ENCODE assay signal across 15 cellular contexts in genomic region chr2:85011098-85011497, GRCh38. TPM values are rescaled to one million over a fixed set of nuclear protein-coding genes. Genes with fewer than 3 reads are reported as not detected.
A peak's percentile ranks its signal among the peaks of the same experiment; 100 is the strongest.
DNase-seq lines count a peak whose midpoint lies in the region; ATAC-seq and TF ChIP-seq lines count a peak whose summit lies in the region.
"Had no signal": no experiment of that assay in that cellular context is flagged by ENCODE, and none has a peak within 500 bp of the region (broad histone marks: within the 10 kb centered on the region; RNA-seq: fewer than 3 reads in every experiment).

No MANE protein-coding gene starts in this region.

- H3K36me3 Mint-ChIP-seq in activated naive CD4-positive, alpha-beta T cell treated with anti-CD3 and anti-CD28 coated beads, Interleukin-2, amount 50 U/mL, for 24 hours = peaks cover 26% of the 10 kb centered on the region

- TF ChIP-seq CTCF in epithelial cell of esophagus (IDR thresholded peaks at IDR 0.05; ENCODE audit: insufficient read depth, low read depth, low read length, missing control alignments) (no peak), lower leg skin (IDR thresholded peaks at IDR 0.05) (no peak)

- peak; percentile 89 for ATAC-seq in stimulated activated naive CD8-positive, alpha-beta T cell treated with anti-CD3 and anti-CD28 coated beads, Interleukin-15, amount 100 ng/mL, for 72 hours

- DNase-seq in activated naive CD4-positive, alpha-beta T cell treated with Interleukin-2 at 50 U/mL for 16 hours = no peak
- peak; percentile 25 for DNase-seq in RKO (ENCODE audit: low spot score)
- DNase-seq in epithelial cell of esophagus (ENCODE audit: low read depth) = peak; percentile 62
- DNase-seq in stimulated activated naive CD8-positive, alpha-beta T cell treated with anti-CD3 and anti-CD28 coated beads, Interleukin-15, amount 100 ng/mL, for 72 hours = no peak
- no peak for DNase-seq in effector CD8-positive, alpha-beta T cell (lab: John Stamatoyannopoulos, UW)
- no peak for DNase-seq in NCI-H345 (lab: John Stamatoyannopoulos, UW)
- no peak for DNase-seq in lower leg skin (ENCODE audit: low spot score in 2 of 2)
- DNase-seq: activated B cell treated with CpG ODN at 0.5 μM for 24 hours; cortex of kidney; hippocampal formation; NCI-H1092 treated with DMSO at 0.1 percent for 48 hours; RPMI8226; stimulated activated naive CD4-positive, alpha-beta T cell treated with Interleukin-2 at 50 U/mL for 16 hours had no signal

- TF ChIP-seq POLR2A in lower leg skin (IDR thresholded peaks at IDR 0.05) = no peak

- WGBS in lower leg skin, 2 donors = 93 to 96% methylated on average over 3 of the region's 3 CpGs

- H3K4me3 Mint-ChIP-seq in activated naive CD4-positive, alpha-beta T cell treated with anti-CD3 and anti-CD28 coated beads, Interleukin-2, amount 50 U/mL, for 24 hours = peak overlapping the region; percentile 81
- H3K4me3 Mint-ChIP-seq in stimulated activated naive CD8-positive, alpha-beta T cell treated with anti-CD3 and anti-CD28 coated beads, Interleukin-15, amount 100 ng/mL, for 72 hours = peak overlapping the region; percentile 38 to 56
- H3K4me3 Mint-ChIP-seq: activated B cell treated with CpG ODN at 0.5 μM for 24 hours had no signal

- intact Hi-C loops in lower leg skin (cut with DNase I; ENCODE audit: low total_unique reads) = no loop called here

- no peak overlapping the region for H3K4me3 ChIP-seq in epithelial cell of esophagus (ENCODE audit: low read length)
- H3K4me3 ChIP-seq in lower leg skin (ENCODE audit: low read depth, poor library complexity, severe bottlenecking) = no peak overlapping the region
- H3K4me3 ChIP-seq: ascending aorta had no signal

- peaks cover 7% of the 10 kb centered on the region for H3K9me3 Mint-ChIP-seq in activated naive CD4-positive, alpha-beta T cell treated with anti-CD3 and anti-CD28 coated beads, Interleukin-2, amount 50 U/mL, for 24 hours
- peaks cover 7 to 16% of the 10 kb centered on the region in 2 donors for H3K9me3 Mint-ChIP-seq in stimulated activated naive CD8-positive, alpha-beta T cell treated with anti-CD3 and anti-CD28 coated beads, Interleukin-15, amount 100 ng/mL, for 72 hours

- H3K27ac Mint-ChIP-seq in activated naive CD4-positive, alpha-beta T cell treated with anti-CD3 and anti-CD28 coated beads, Interleukin-2, amount 50 U/mL, for 24 hours = peak overlapping the region; percentile 89
- peak overlapping the region; percentile 1 to 45 for H3K27ac Mint-ChIP-seq in stimulated activated naive CD8-positive, alpha-beta T cell treated with anti-CD3 and anti-CD28 coated beads, Interleukin-15, amount 100 ng/mL, for 72 hours

- peaks cover 89% of the 10 kb centered on the region for H3K4me1 Mint-ChIP-seq in activated naive CD4-positive, alpha-beta T cell treated with anti-CD3 and anti-CD28 coated beads, Interleukin-2, amount 50 U/mL, for 24 hours
- H3K4me1 Mint-ChIP-seq in stimulated activated naive CD8-positive, alpha-beta T cell treated with anti-CD3 and anti-CD28 coated beads, Interleukin-15, amount 100 ng/mL, for 72 hours = peaks cover 90% of the 10 kb centered on the region

- H3K27me3 Mint-ChIP-seq in activated naive CD4-positive, alpha-beta T cell treated with anti-CD3 and anti-CD28 coated beads, Interleukin-2, amount 50 U/mL, for 24 hours = no peaks in the 10 kb centered on the region
- no peaks in the 10 kb centered on the region for H3K27me3 Mint-ChIP-seq in stimulated activated naive CD8-positive, alpha-beta T cell treated with anti-CD3 and anti-CD28 coated beads, Interleukin-15, amount 100 ng/mL, for 72 hours
- H3K27me3 Mint-ChIP-seq: activated B cell treated with CpG ODN at 0.5 μM for 24 hours had no signal

RNA-seq across cellular contexts. Expression of gene KCMF1, which starts 40.1 kb away (rescaled TPM):
- total RNA-seq in lower leg skin = 10 to 100 TPM; 35.2 to 51.7 (median 39.9) TPM

Comparison
In these comparisons a context has a peak if more than half of its experiments do, and no peak if none do; other contexts are left out.
1. DNase-seq: peak in RKO (single experiment) and epithelial cell of esophagus (single experiment); none in activated naive CD4-positive, alpha-beta T cell treated with Interleukin-2 at 50 U/mL for 16 hours (single experiment), stimulated activated naive CD8-positive, alpha-beta T cell treated with anti-CD3 and anti-CD28 coated beads, Interleukin-15, amount 100 ng/mL, for 72 hours (0 of 2), effector CD8-positive, alpha-beta T cell (single experiment), NCI-H345 (single experiment) and lower leg skin (0 of 2).